Comparison of ENCODE assay signal across 16 cellular contexts in genomic region chr2:237277151-237277550, GRCh38.
"Had no signal": no experiment of that assay in that cellular context is flagged by ENCODE, and none has a peak within 500 bp of the region (broad histone marks: within the 10 kb centered on the region; RNA-seq: fewer than 3 reads in every experiment).

No MANE protein-coding gene starts in this region.

- H3K9me3 ChIP-seq: esophagus muscularis mucosa, left lung had no signal

- H2AFZ ChIP-seq: neural progenitor cell had no signal

- H3K27ac ChIP-seq: coronary artery, neural progenitor cell had no signal

- H3K27me3 ChIP-seq: esophagus muscularis mucosa, neural progenitor cell had no signal

- H3K4me1 ChIP-seq: neural progenitor cell had no signal

- H3K4me3 ChIP-seq: coronary artery, esophagus muscularis mucosa, left lung, neural progenitor cell had no signal

- H3K36me3 ChIP-seq: esophagus muscularis mucosa, left lung, neural progenitor cell had no signal

- H3K9ac ChIP-seq: neural progenitor cell had no signal

- ATAC-seq: activated T-cell treated with anti-CD3 and anti-CD28 coated beads, Interleukin-2, amount 50 U/mL, for 4 hours; left lung; naive thymus-derived CD8-positive, alpha-beta T cell; T-helper 17 cell had no signal

- DNase-seq: activated CD4-positive, alpha-beta T cell treated with anti-CD3 and anti-CD28 coated beads for 4 hours; activated CD4-positive, alpha-beta T cell treated with anti-CD3 and anti-CD28 coated beads, Interleukin-2, amount 50 U/mL, for 48 hours; activated CD4-positive, CD25-positive, alpha-beta regulatory T cell; activated CD8-positive, alpha-beta memory T cell treated with anti-CD3 and anti-CD28 coated beads, Interleukin-2, amount 50 U/mL, for 48 hours; activated naive CD4-positive, alpha-beta T cell; activated T-cell treated with anti-CD3 and anti-CD28 coated beads, Interleukin-2, amount 50 U/mL, for 4 hours; cerebellar nuclear complex; left lung; naive thymus-derived CD8-positive, alpha-beta T cell; retina; stimulated activated CD4-positive, alpha-beta T cell treated with anti-CD3 and anti-CD28 coated beads, Interleukin-4, amount 100 ng/mL, for 24 hours; stimulated activated naive CD4-positive, alpha-beta T cell treated with Interleukin-2 at 50 U/mL for 16 hours; T-helper 17 cell had no signal

- H3K4me2 ChIP-seq: neural progenitor cell had no signal
